In the genomic region with DNA sequence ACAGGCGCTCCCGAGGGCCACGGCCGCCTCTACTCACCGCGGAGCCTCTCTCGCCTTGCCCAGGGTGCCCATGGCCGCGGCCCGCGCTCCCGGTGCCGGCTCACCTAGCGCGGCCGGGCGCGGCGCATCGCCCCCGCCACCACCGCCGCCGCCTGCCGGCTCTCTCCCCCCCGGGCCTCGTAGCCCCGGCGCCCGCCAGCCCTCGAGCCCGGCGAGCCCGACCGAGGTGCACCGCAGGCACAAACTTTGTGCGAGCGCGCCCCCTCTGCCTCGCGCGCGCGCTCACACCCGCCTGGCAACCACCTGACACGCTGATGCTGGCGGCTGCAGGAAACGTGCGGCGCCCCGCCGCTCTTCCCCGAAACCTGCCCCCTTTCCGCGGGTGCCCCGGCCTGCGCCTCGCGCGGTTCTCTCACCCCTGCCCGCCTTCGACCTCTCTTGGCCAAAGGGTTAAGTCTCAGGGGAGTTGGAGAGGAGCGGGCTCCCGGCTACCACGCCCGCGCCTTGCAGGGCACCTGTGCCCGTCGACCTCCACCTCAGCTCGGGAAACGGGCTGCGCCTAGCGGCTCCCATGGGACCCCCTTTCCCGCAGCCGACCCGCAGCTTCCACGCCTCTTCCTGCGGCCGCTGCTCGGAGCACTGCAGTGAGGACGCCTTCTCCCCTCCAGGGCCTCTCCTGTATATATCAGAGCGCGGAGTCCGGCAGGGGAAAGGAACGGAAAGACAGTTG, we compare ENCODE assay signal across 8 cellular contexts. TPM values are rescaled to one million over a fixed set of nuclear protein-coding genes. Genes with fewer than 3 reads are reported as not detected.
A peak's percentile ranks its signal among the peaks of the same experiment; 100 is the strongest.
DNase-seq lines count a peak whose midpoint lies in the region; ATAC-seq, FAIRE-seq and TF ChIP-seq lines count a peak whose summit lies in the region.

A gene (minus strand): TSS at position 258 of the 730 bp plus-strand sequence. CDS start 186 bp downstream, at position 72.

- peak within 1 kb of the TSS; percentile 87 for H3K9ac ChIP-seq in OCI-LY3 (ENCODE audit: low read length)

- H4K20me1 ChIP-seq in OCI-LY3 (ENCODE audit: insufficient read depth, low read length) = peaks cover 7% of the 10 kb centered on the region; the same call in 1 of the 2 replicates
- H4K20me1 ChIP-seq in osteoblast (ENCODE audit: insufficient read depth, low read length) = peaks cover 2% of the 10 kb centered on the region

- H3K79me2 ChIP-seq in OCI-LY3 (ENCODE audit: low read length) (peaks cover 48% of the 10 kb centered on the region), osteoblast (ENCODE audit: insufficient read depth, low read length) (no peaks in the 10 kb centered on the region)

- H3K4me2 ChIP-seq in OCI-LY3 (ENCODE audit: low read length) = peak within 1 kb of the TSS; percentile 96
- H3K4me2 ChIP-seq in osteoblast (ENCODE audit: insufficient read depth, low read length) = peak within 1 kb of the TSS; percentile 77

- peak; percentile 27 for TF ChIP-seq CTCF in AG10803 (conservative IDR thresholded peaks at IDR 0.05; ENCODE audit: low read length)
- TF ChIP-seq CTCF in OCI-LY3 (IDR thresholded peaks at IDR 0.05; ENCODE audit: low read depth, low read length) = peak; percentile 25; the same call in 1 of the 2 replicates
- TF ChIP-seq CTCF in osteoblast (IDR thresholded peaks at IDR 0.05; ENCODE audit: extremely low read depth, low read depth, low read length) = no peak
- TF ChIP-seq CTCF in thyroid gland (IDR thresholded peaks at IDR 0.05) = no peak

- TF ChIP-seq POLR2A in thyroid gland (IDR thresholded peaks at IDR 0.05) = no peak

- H2AFZ ChIP-seq in OCI-LY3 (ENCODE audit: low read depth, low read length) = peak within 1 kb of the TSS; percentile 57
- H2AFZ ChIP-seq in osteoblast (ENCODE audit: low read length) = peak within 1 kb of the TSS; percentile 31

- H3K36me3 ChIP-seq in OCI-LY3 (replicated peaks; ENCODE audit: low read depth, low read length) (peaks cover 17% of the 10 kb centered on the region), osteoblast (ENCODE audit: insufficient read depth, low read length) (no peaks in the 10 kb centered on the region), thyroid gland (no peaks in the 10 kb centered on the region)

- H3K4me3 ChIP-seq in AG10803 (ENCODE audit: low read length) (peak within 1 kb of the TSS; percentile 55), OCI-LY3 (ENCODE audit: low read length) (peak within 1 kb of the TSS; percentile 88), osteoblast (ENCODE audit: insufficient read depth, low read length) (peak within 1 kb of the TSS; percentile 67), thyroid gland (replicated peaks in 1 of 3) (peak within 1 kb of the TSS in 2 of 3 donors; percentile 19 to 26)

- H3K27ac ChIP-seq in OCI-LY3 (ENCODE audit: low read length) (peak within 1 kb of the TSS; percentile 81), osteoblast (ENCODE audit: low read depth, low read length) (no peak within 1 kb of the TSS), thyroid gland (no peak within 1 kb of the TSS)

- intact Hi-C loops in thyroid gland (cut with DNase I) = no loop called here

- DNase-seq in AG10803 (ENCODE audit: low read depth) = peak; percentile 45
- peak; percentile 77 to 81 for DNase-seq in activated T-helper 1 cell treated with anti-CD3 and anti-CD28 coated beads, Interleukin-2, amount 50 U/mL, for 16 hours (ENCODE audit: low read depth in 1 of 2, low spot score in 1 of 2)
- peak; percentile 51 to 61 for DNase-seq in frontal cortex (ENCODE audit: low spot score in 2 of 2)
- peak; percentile 91 for DNase-seq in osteoblast (ENCODE audit: insufficient read length, low spot score, missing footprints)
- peak; percentile 48 to 52 for DNase-seq in thyroid gland

- H3K4me1 ChIP-seq in OCI-LY3 (ENCODE audit: low read length) (peaks cover 43% of the 10 kb centered on the region), osteoblast (ENCODE audit: insufficient read depth, low read length) (peaks cover 7% of the 10 kb centered on the region), thyroid gland (peaks cover 7 to 14% of the 10 kb centered on the region in 2 donors)

- H3K9me3 ChIP-seq in OCI-LY3 (ENCODE audit: insufficient read depth, low read length) (no peaks in the 10 kb centered on the region), osteoblast (ENCODE audit: low read depth, low read length) (no peaks in the 10 kb centered on the region), thyroid gland (no peaks in the 10 kb centered on the region)

- 0 to 10% methylated on average over 5 to 12 of the region's 85 CpGs for WGBS in thyroid gland, 2 donors

- H3K27me3 ChIP-seq in OCI-LY3 (ENCODE audit: low read depth, low read length) = no peaks in the 10 kb centered on the region
- H3K27me3 ChIP-seq in osteoblast (ENCODE audit: insufficient read depth, low read length) = peaks cover 57% of the 10 kb centered on the region
- H3K27me3 ChIP-seq in thyroid gland = no peaks in the 10 kb centered on the region

- peak; percentile 26 for ATAC-seq in GM18870 (IDR thresholded peaks at IDR 0.05; ENCODE audit: unreplicated experiment)
- ATAC-seq in HG03103 (IDR thresholded peaks at IDR 0.05; ENCODE audit: low read depth, unreplicated experiment) = peak; percentile 51

- FAIRE-seq in frontal cortex (lab: Jason Lieb, UNC) = no peak

RNA-seq across cellular contexts. Expression of the gene that starts here (rescaled TPM):
- 11.0 TPM for total RNA-seq in frontal cortex
- total RNA-seq in osteoblast = 0.36 and 0.59 TPM in 2 replicates
- total RNA-seq in thyroid gland = 1 to 10 TPM in 2 of 4 donors, under 1 TPM in 2; 0.24 to 1.9 (median 0.89) TPM

Comparison
In these comparisons a context has a peak if more than half of its experiments do, and no peak if none do; other contexts are left out.
1. Peak in DNase-seq, H3K4me3 ChIP-seq and H3K4me2 ChIP-seq in osteoblast; RNA of the gene not detected or under 1 TPM.
2. H3K4me3 ChIP-seq: peak in every context shown above with its lines; median percentile 88 in OCI-LY3; 67 in osteoblast; 55 in AG10803; 22 in thyroid gland.
3. CTCF ChIP-seq: peak in AG10803 (single experiment) and OCI-LY3 (single experiment); none in osteoblast (single experiment) and thyroid gland (0 of 6).
4. Peak in every context shown above with its lines, with median percentiles within 50 percentile points of each other: DNase-seq.